Comparison of ENCODE assay signal across 11 cellular contexts in the genomic region with DNA sequence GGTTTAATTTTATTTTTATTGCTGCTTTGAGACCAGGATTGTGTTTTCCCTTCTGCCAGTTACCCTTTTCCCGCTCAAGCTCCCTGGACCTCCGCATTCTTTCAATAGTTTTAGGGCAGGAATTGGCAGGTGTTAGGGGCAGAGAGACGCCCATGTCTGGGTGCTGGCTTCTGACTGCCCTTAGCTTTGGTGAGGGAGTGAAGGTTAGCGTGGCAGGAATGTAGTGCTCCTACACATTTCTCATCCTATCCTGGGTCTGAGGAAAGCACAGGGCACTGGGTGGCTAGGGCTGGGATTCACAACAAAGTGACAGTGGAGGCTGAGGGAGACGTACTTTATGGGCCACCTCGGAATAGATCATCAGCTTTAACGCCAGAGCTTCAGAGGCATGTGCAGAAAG.
DNase-seq lines count a peak whose midpoint lies in the region; ATAC-seq and TF ChIP-seq lines count a peak whose summit lies in the region.
"Had no signal": no experiment of that assay in that cellular context is flagged by ENCODE, and none has a peak within 500 bp of the region (broad histone marks: within the 10 kb centered on the region; RNA-seq: fewer than 3 reads in every experiment).

No MANE protein-coding gene starts in this region.

- H3K27ac Mint-ChIP-seq in MCF 10A (ENCODE audit: low read depth, unreplicated experiment) = peak overlapping the region; percentile 92
- peak overlapping the region; percentile 92 for H3K27ac Mint-ChIP-seq in stimulated activated memory B cell treated with anti-CD40 and anti-IgM and Interleukin-4, amounts not matched to agents 10 μg/mL and 1 μg/mL and 100 μg/mL, for 72 hours
- H3K27ac Mint-ChIP-seq: activated T-cell treated with anti-CD3 and anti-CD28 coated beads, Interleukin-2, amount 50 U/mL, for 24 hours had no signal

- H3K9me3 ChIP-seq in HUES6 (ENCODE audit: control insufficient read depth, insufficient read depth, low read depth, low read length) = no peaks in the 10 kb centered on the region
- H3K9me3 ChIP-seq in left lung = no peaks in the 10 kb centered on the region

- no peaks in the 10 kb centered on the region for H3K27me3 ChIP-seq in HUES6 (ENCODE audit: control insufficient read depth, insufficient read depth, low read length)
- no peaks in the 10 kb centered on the region for H3K27me3 ChIP-seq in left lung

- no peaks in the 10 kb centered on the region for H3K36me3 Mint-ChIP-seq in MCF 10A (ENCODE audit: insufficient read depth, unreplicated experiment)
- peaks cover 8% of the 10 kb centered on the region for H3K36me3 Mint-ChIP-seq in stimulated activated memory B cell treated with anti-CD40 and anti-IgM and Interleukin-4, amounts not matched to agents 10 μg/mL and 1 μg/mL and 100 μg/mL, for 72 hours

- no peaks in the 10 kb centered on the region for H3K27me3 Mint-ChIP-seq in MCF 10A (ENCODE audit: insufficient read depth, unreplicated experiment)
- H3K27me3 Mint-ChIP-seq in stimulated activated memory B cell treated with anti-CD40 and anti-IgM and Interleukin-4, amounts not matched to agents 10 μg/mL and 1 μg/mL and 100 μg/mL, for 72 hours = no peaks in the 10 kb centered on the region
- H3K27me3 Mint-ChIP-seq: activated T-cell treated with anti-CD3 and anti-CD28 coated beads, Interleukin-2, amount 50 U/mL, for 24 hours had no signal

- H3K36me3 ChIP-seq in HUES6 (ENCODE audit: control insufficient read depth, insufficient read depth, low read length) (no peaks in the 10 kb centered on the region), left lung (no peaks in the 10 kb centered on the region)

- intact Hi-C loops in MCF 10A (cut with micrococcal nuclease) = no loop called here
- intact Hi-C loops in left lung (cut with DNase I) = no loop called here

- no peaks in the 10 kb centered on the region for H3K9me3 Mint-ChIP-seq in MCF 10A (ENCODE audit: unreplicated experiment)
- no peaks in the 10 kb centered on the region for H3K9me3 Mint-ChIP-seq in stimulated activated memory B cell treated with anti-CD40 and anti-IgM and Interleukin-4, amounts not matched to agents 10 μg/mL and 1 μg/mL and 100 μg/mL, for 72 hours
- H3K9me3 Mint-ChIP-seq: activated T-cell treated with anti-CD3 and anti-CD28 coated beads, Interleukin-2, amount 50 U/mL, for 24 hours had no signal

- BruUV-seq in MCF 10A (replicated peaks; lab: Mats Ljungman, UMichigan) = no TSS peak

- H3K4me3 ChIP-seq in HUES6 (ENCODE audit: low read depth, low read length) = peak overlapping the region; percentile 63
- H3K4me3 ChIP-seq in left lung = no peak overlapping the region

- CTCF ChIA-PET in MCF 10A (lab: Yijun Ruan, JAX) = interaction anchor here (0.8 kb wide), 1 partner anchor 116 kb away, joined by 3 read pairs; no protein-coding TSS in a partner anchor

- H3K4me3 Mint-ChIP-seq in MCF 10A (ENCODE audit: unreplicated experiment) = no peak overlapping the region
- no peak overlapping the region for H3K4me3 Mint-ChIP-seq in stimulated activated memory B cell treated with anti-CD40 and anti-IgM and Interleukin-4, amounts not matched to agents 10 μg/mL and 1 μg/mL and 100 μg/mL, for 72 hours
- H3K4me3 Mint-ChIP-seq: activated T-cell treated with anti-CD3 and anti-CD28 coated beads, Interleukin-2, amount 50 U/mL, for 24 hours had no signal

- peak overlapping the region; percentile 20; the same call in 1 of the 2 replicates for H3K27ac ChIP-seq in HUES6 (ENCODE audit: low read depth, low read length)
- peak overlapping the region; percentile 74 for H3K27ac ChIP-seq in left lung

- H3K4me1 ChIP-seq in HUES6 (ENCODE audit: control insufficient read depth, insufficient read depth, low read length) = peaks cover 31% of the 10 kb centered on the region
- H3K4me1 ChIP-seq in left lung = peaks cover 4 to 62% of the 10 kb centered on the region in 2 donors

- TF ChIP-seq CTCF in MCF 10A (IDR thresholded peaks at IDR 0.05; ENCODE audit: unreplicated experiment) (no peak), left lung (IDR thresholded peaks at IDR 0.05) (no peak)

- H3K4me1 Mint-ChIP-seq in MCF 10A (ENCODE audit: insufficient read depth, unreplicated experiment) = peaks cover 22% of the 10 kb centered on the region
- H3K4me1 Mint-ChIP-seq in stimulated activated memory B cell treated with anti-CD40 and anti-IgM and Interleukin-4, amounts not matched to agents 10 μg/mL and 1 μg/mL and 100 μg/mL, for 72 hours = peaks cover 76% of the 10 kb centered on the region

- ATAC-seq in left lung (peak; percentile 3), HG02798 (IDR thresholded peaks at IDR 0.05; ENCODE audit: poor library complexity, unreplicated experiment) (no peak)
- ATAC-seq in stimulated activated memory B cell treated with anti-CD40 and anti-IgM and Interleukin-4, amounts not matched to agents 10 μg/mL and 1 μg/mL and 100 μg/mL, for 72 hours = no peak

- H3K9ac ChIP-seq in HUES6 (ENCODE audit: low read length) = peak overlapping the region; percentile 43

- DNase-seq in MCF 10A (ENCODE audit: unreplicated experiment) = no peak
- DNase-seq in left lung = no peak
- no peak for DNase-seq in NCI-H2107 treated with DMSO at 0.1 percent for 48 hours (lab: John Stamatoyannopoulos, UW; ENCODE audit: unreplicated experiment)
- no peak for DNase-seq in NCI-H69 (lab: John Stamatoyannopoulos, UW)
- DNase-seq in ureter (ENCODE audit: low spot score) = no peak
- DNase-seq: activated T-cell treated with anti-CD3 and anti-CD28 coated beads, Interleukin-2, amount 50 U/mL, for 24 hours; DMS53; NCI-H1436 treated with DMSO at 0.1 percent for 48 hours had no signal

- POLR2A ChIA-PET in MCF 10A (lab: Yijun Ruan, JAX) = interaction anchor here (0.6 to 1.6 kb wide), 4 partner anchors 9 to 665 kb away, joined by 3 to 6 read pairs (median 4); no protein-coding TSS in a partner anchor
